In genomic region chr2:214051585-214051984, GRCh38 we compare ENCODE assay signal across 10 cellular contexts.
"Had no signal": no experiment of that assay in that cellular context is flagged by ENCODE, and none has a peak within 500 bp of the region (broad histone marks: within the 10 kb centered on the region; RNA-seq: fewer than 3 reads in every experiment).

No MANE protein-coding gene starts in this region.

- FAIRE-seq: H1, H54 had no signal

- H3K4me2 ChIP-seq: GM23338 had no signal

- DNase-seq: GM23248, GOT3, H7, H9, HCEC 1CT, HFFc6 had no signal

- H3K4me3 ChIP-seq: GM23248, GM23338 had no signal

- H3K9ac ChIP-seq: GM23248 had no signal

- H2AFZ ChIP-seq: GM23248, GM23338 had no signal

- H3K27ac ChIP-seq: GM23248 had no signal

- ATAC-seq: GM23338, HCT116 had no signal
